9 cellular contexts compared by ENCODE assay signal in genomic region chr15:28738200-28738561, GRCh38. TPM values are rescaled to one million over a fixed set of nuclear protein-coding genes. Genes with fewer than 3 reads are reported as not detected.
DNase-seq lines count a peak whose midpoint lies in the region; ATAC-seq, FAIRE-seq and TF ChIP-seq lines count a peak whose summit lies in the region.
"Not testable (repeated sequence)": the region's sequence is repeated elsewhere in the genome, so short reads cannot be mapped to it uniquely, and the experiment has no call there.
"Had no signal": no experiment of that assay in that cellular context is flagged by ENCODE, and none has a peak within 500 bp of the region (broad histone marks: within the 10 kb centered on the region; RNA-seq: fewer than 3 reads in every experiment).

No MANE protein-coding gene starts in this region.

- TF ChIP-seq RAD21 in A549 (conservative IDR thresholded peaks at IDR 0.05 in 1 of 2, IDR thresholded peaks at IDR 0.05 in 1 of 2); IMR-90 (IDR thresholded peaks at IDR 0.05; ENCODE audit: low read length): not testable (repeated sequence)

- POLR2A ChIA-PET in A549 (lab: Yijun Ruan, JAX); IMR-90 (lab: Charles Lee; ENCODE audit: unreplicated experiment); activated CD4-positive, alpha-beta memory T cell treated with anti-CD3 and anti-CD28 coated beads, Interleukin-2, amount 10 ng/mL, durations not matched to agents 7 days and 5 days (lab: Charles Lee); MCF 10A (lab: Yijun Ruan, JAX): not testable (repeated sequence)

- DNase-seq in A549 (ENCODE audit: low read depth in 1 of 2, low spot score in 1 of 2); IMR-90; activated CD4-positive, alpha-beta memory T cell treated with anti-CD3 and anti-CD28 coated beads, Interleukin-2, amount 10 ng/mL, durations not matched to agents 7 days and 5 days; MCF 10A (ENCODE audit: unreplicated experiment); foreskin fibroblast; mesothelial cell of epicardium (ENCODE audit: low spot score in 2 of 2, unreplicated experiment in 2 of 2): not testable (repeated sequence)

- H3K56ac ChIP-seq in IMR-90 (ENCODE audit: extremely low read depth, insufficient read depth, low read length) = not testable (repeated sequence)

- not testable (repeated sequence) for H4K8ac ChIP-seq in IMR-90 (ENCODE audit: low read depth in 2 of 2, low read length in 2 of 2)

- H3K27me3 ChIP-seq in IMR-90 (ENCODE audit: control insufficient read depth, insufficient read depth, low read length) = not testable (repeated sequence)

- H2BK120ac ChIP-seq in IMR-90 (ENCODE audit: low read depth, low read length) = not testable (repeated sequence)

- not testable (repeated sequence) for H3K9ac ChIP-seq in IMR-90 (ENCODE audit: low read depth, low read length)

- not testable (repeated sequence) for H3K14ac ChIP-seq in IMR-90 (replicated peaks; ENCODE audit: low read depth, low read length)

- not testable (repeated sequence) for H4K5ac ChIP-seq in IMR-90 (ENCODE audit: low read depth, low read length)

- not testable (repeated sequence) for H3K23ac ChIP-seq in IMR-90 (ENCODE audit: low read depth, low read length)

- not testable (repeated sequence) for H2AK9ac ChIP-seq in IMR-90 (replicated peaks; ENCODE audit: low read depth, low read length, poor library complexity)

- H3K79me1 ChIP-seq in IMR-90 (ENCODE audit: low read depth in 1 of 2, low read length in 2 of 2) = not testable (repeated sequence)

- not testable (repeated sequence) for H2BK5ac ChIP-seq in IMR-90 (ENCODE audit: low read depth, low read length, poor library complexity, severe bottlenecking)

- in situ Hi-C loops in IMR-90 (cut with MboI; ENCODE audit: low sequenced_read_pairs) = not testable (repeated sequence)

- CTCF ChIA-PET in A549 (lab: Yijun Ruan, JAX); IMR-90 (lab: Yijun Ruan, JAX); activated CD4-positive, alpha-beta memory T cell treated with anti-CD3 and anti-CD28 coated beads, Interleukin-2, amount 10 ng/mL, durations not matched to agents 7 days and 5 days (lab: Charles Lee); MCF 10A (lab: Yijun Ruan, JAX): not testable (repeated sequence)

- H3K27ac ChIP-seq in A549 (peak overlapping the region; percentile 85 to 100), IMR-90 (ENCODE audit: insufficient read depth, low read length) (peak overlapping the region; percentile 52; the same call in 1 of the 2 replicates), skin epidermis (peak overlapping the region in 12 of 21 experiments; percentile 26 to 83 (median 74))

- H3K27me3 Mint-ChIP-seq in activated CD4-positive, alpha-beta memory T cell treated with anti-CD3 and anti-CD28 coated beads, Interleukin-2, amount 10 ng/mL, durations not matched to agents 7 days and 5 days = peaks cover 21% of the 10 kb centered on the region
- not testable (repeated sequence) for H3K27me3 Mint-ChIP-seq in MCF 10A (ENCODE audit: insufficient read depth, unreplicated experiment); mesothelial cell of epicardium (ENCODE audit: low read depth)

- intact Hi-C loops in IMR-90 (cut with micrococcal nuclease); MCF 10A (cut with micrococcal nuclease): not testable (repeated sequence)

- peak; percentile 72 to 76 for ATAC-seq in A549
- peak; percentile 13 for ATAC-seq in GM21447 (IDR thresholded peaks at IDR 0.05; ENCODE audit: unreplicated experiment)
- peak; percentile 45; the same call in 1 of the 2 replicates for ATAC-seq in IMR-90 (ENCODE audit: low read depth)

- not testable (repeated sequence) for H3K4me1 Mint-ChIP-seq in activated CD4-positive, alpha-beta memory T cell treated with anti-CD3 and anti-CD28 coated beads, Interleukin-2, amount 10 ng/mL, durations not matched to agents 7 days and 5 days; MCF 10A (ENCODE audit: insufficient read depth, unreplicated experiment)
- peaks cover 13% of the 10 kb centered on the region for H3K4me1 Mint-ChIP-seq in mesothelial cell of epicardium

- H3K4ac ChIP-seq in IMR-90 (ENCODE audit: low read depth, low read length) = not testable (repeated sequence)

- not testable (repeated sequence) for H3K4me1 ChIP-seq in A549; IMR-90 (ENCODE audit: control insufficient read depth, insufficient read depth, low read length)

- H3K9me3 ChIP-seq in A549; IMR-90 (ENCODE audit: control insufficient read depth, insufficient read depth, low read length): not testable (repeated sequence)

- not testable (repeated sequence) for BruUV-seq in IMR-90 (replicated peaks; lab: Mats Ljungman, UMichigan)
- TSS peak; percentile 45 for BruUV-seq in MCF 10A (replicated peaks; lab: Mats Ljungman, UMichigan)

- WGBS in A549 (ENCODE audit: missing lambda C conversion rate) = 0% methylated on average over 3 of the region's 23 CpGs
- WGBS in IMR-90 (ENCODE audit: extremely low coverage in 2 of 2, insufficient read length in 1 of 2), 2 experiments = no CpG with 5 or more reads among the region's 23 CpGs

- H3K27ac Mint-ChIP-seq in activated CD4-positive, alpha-beta memory T cell treated with anti-CD3 and anti-CD28 coated beads, Interleukin-2, amount 10 ng/mL, durations not matched to agents 7 days and 5 days = not testable (repeated sequence)
- peak overlapping the region; percentile 43 for H3K27ac Mint-ChIP-seq in MCF 10A (ENCODE audit: low read depth, unreplicated experiment)
- peak overlapping the region; percentile 91 for H3K27ac Mint-ChIP-seq in mesothelial cell of epicardium

- H2BK20ac ChIP-seq in IMR-90 (ENCODE audit: low read depth, low read length) = not testable (repeated sequence)

- not testable (repeated sequence) for H2AFZ ChIP-seq in IMR-90 (replicated peaks; ENCODE audit: low read length, poor library complexity)

- not testable (repeated sequence) for H2AK5ac ChIP-seq in IMR-90 (ENCODE audit: low read depth, low read length)

- not testable (repeated sequence) for H3K9me1 ChIP-seq in IMR-90 (ENCODE audit: insufficient read depth, low read length)

- H2BK15ac ChIP-seq in IMR-90 (ENCODE audit: low read depth, low read length) = not testable (repeated sequence)

- H4K91ac ChIP-seq in IMR-90 (ENCODE audit: insufficient read depth, low read depth, low read length) = not testable (repeated sequence)

- H4K20me1 ChIP-seq in IMR-90 (ENCODE audit: insufficient read depth, low read length) = not testable (repeated sequence)

- TF ChIP-seq POLR2A in A549 (IDR thresholded peaks at IDR 0.05; ENCODE audit: low read length); IMR-90 (IDR thresholded peaks at IDR 0.05; ENCODE audit: low read depth, low read length): not testable (repeated sequence)

- peak overlapping the region; percentile 96 for H3K4me2 ChIP-seq in A549
- peak overlapping the region; percentile 40; the same call in 1 of the 2 replicates for H3K4me2 ChIP-seq in IMR-90 (ENCODE audit: low read depth, low read length)

- H3K9me3 Mint-ChIP-seq in activated CD4-positive, alpha-beta memory T cell treated with anti-CD3 and anti-CD28 coated beads, Interleukin-2, amount 10 ng/mL, durations not matched to agents 7 days and 5 days; MCF 10A (ENCODE audit: unreplicated experiment); mesothelial cell of epicardium: not testable (repeated sequence)

- not testable (repeated sequence) for FAIRE-seq in A549 (lab: Jason Lieb, UNC)

- H3K4me3 ChIP-seq in A549 (peak overlapping the region; percentile 69), IMR-90 (ENCODE audit: insufficient read depth, low read depth, low read length) (peak overlapping the region; percentile 55), foreskin fibroblast (ENCODE audit: low read depth in 1 of 2, low read length in 2 of 2) (peak overlapping the region; percentile 15 to 35), skin epidermis (peak overlapping the region; percentile 27 to 59 (median 37))

- not testable (repeated sequence) for TF ChIP-seq CTCF in A549 (IDR thresholded peaks at IDR 0.05); IMR-90 (conservative IDR thresholded peaks at IDR 0.05; ENCODE audit: low read depth, low read length); MCF 10A (IDR thresholded peaks at IDR 0.05; ENCODE audit: unreplicated experiment); foreskin fibroblast (IDR thresholded peaks at IDR 0.05; ENCODE audit: low read depth, low read length); mesothelial cell of epicardium (IDR thresholded peaks at IDR 0.05; ENCODE audit: unreplicated experiment)

- H3K36me3 ChIP-seq in IMR-90 (ENCODE audit: control insufficient read depth, insufficient read depth, low read length) = not testable (repeated sequence)

- H3K4me3 Mint-ChIP-seq in activated CD4-positive, alpha-beta memory T cell treated with anti-CD3 and anti-CD28 coated beads, Interleukin-2, amount 10 ng/mL, durations not matched to agents 7 days and 5 days = peak overlapping the region; percentile 16
- H3K4me3 Mint-ChIP-seq in MCF 10A (ENCODE audit: unreplicated experiment) (peak overlapping the region; percentile 70), mesothelial cell of epicardium (peak overlapping the region; percentile 79)

- not testable (repeated sequence) for TF ChIP-seq EP300 in A549 (IDR thresholded peaks at IDR 0.05)

- peak overlapping the region; percentile 44; the same call in 1 of the 2 replicates for H3K18ac ChIP-seq in IMR-90 (ENCODE audit: low read depth, low read length)

- dilution Hi-C loops in IMR-90 (cut with HindIII; ENCODE audit: low sequenced_read_pairs, unreplicated experiment) = not testable (repeated sequence)

- H3K36me3 Mint-ChIP-seq in activated CD4-positive, alpha-beta memory T cell treated with anti-CD3 and anti-CD28 coated beads, Interleukin-2, amount 10 ng/mL, durations not matched to agents 7 days and 5 days (ENCODE audit: low read depth); MCF 10A (ENCODE audit: insufficient read depth, unreplicated experiment); mesothelial cell of epicardium: not testable (repeated sequence)

RNA-seq across cellular contexts. Expression of gene GOLGA8M, which starts 26.0 kb away (rescaled TPM):
- polyA plus RNA-seq in A549 (2011; rRNA removed) (0.49 and 0.52 TPM in 2 replicates), A549 (2017; fragmentation: RNase III; extraction: RNeasy Plus Mini Kit Qiagen cat#74134 plus additional on column Dnase treatment) (0.27 to 0.47 TPM (median 0.33 TPM) in 3 replicates), IMR-90 (2012; rRNA removed) (0.24 TPM in 1 of 2 replicates, not detected in the other)
- 0.13 TPM in 1 of 2 replicates, not detected in the other for polyA plus RNA-seq in A549 (2012; cell fraction: cytosol; rRNA removed)
- polyA plus RNA-seq in A549 (2012; cell fraction: nucleus; rRNA removed) = 0.13 and 0.86 TPM in 2 replicates
- polyA minus RNA-seq in A549 (2011; rRNA and poly(A)+ RNA removed) = 0.37 TPM in 1 of 2 replicates, not detected in the other
- total RNA-seq in IMR-90 (2012; rRNA removed) (under 0.01 TPM in 1 of 2 replicates, not detected in the other), MCF 10A (2022) (1.2 and 1.6 TPM in 2 replicates), mesothelial cell of epicardium (3.0 to 3.9 TPM (median 3.6 TPM) in 3 replicates)
- not detected in 2 replicates for polyA plus RNA-seq in IMR-90 (2012; cell fraction: cytosol; rRNA removed)
- polyA plus RNA-seq in IMR-90 (2012; cell fraction: nucleus; rRNA removed; ENCODE audit: low replicate concordance) = 0.36 and 1.9 TPM in 2 replicates
- total RNA-seq in activated CD4-positive, alpha-beta memory T cell treated with anti-CD3 and anti-CD28 coated beads, Interleukin-2, amount 10 ng/mL, durations not matched to agents 7 days and 5 days = 1 to 10 TPM; 2.2 to 2.7 TPM
- total RNA-seq: SK-MEL-5 had no signal

Comparison
In these comparisons a context has a peak if more than half of its experiments do, and no peak if none do; other contexts are left out.
1. ATAC-seq: peak in every context shown above with its lines; median percentile 74 in A549; 45 in IMR-90; 13 in GM21447.
2. H3K4me3 Mint-ChIP-seq: peak in every context shown above with its lines; median percentile 79 in mesothelial cell of epicardium; 70 in MCF 10A; 16 in activated CD4-positive, alpha-beta memory T cell treated with anti-CD3 and anti-CD28 coated beads, Interleukin-2, amount 10 ng/mL, durations not matched to agents 7 days and 5 days.